Comparison of ENCODE assay signal across 18 cellular contexts in the genomic region with DNA sequence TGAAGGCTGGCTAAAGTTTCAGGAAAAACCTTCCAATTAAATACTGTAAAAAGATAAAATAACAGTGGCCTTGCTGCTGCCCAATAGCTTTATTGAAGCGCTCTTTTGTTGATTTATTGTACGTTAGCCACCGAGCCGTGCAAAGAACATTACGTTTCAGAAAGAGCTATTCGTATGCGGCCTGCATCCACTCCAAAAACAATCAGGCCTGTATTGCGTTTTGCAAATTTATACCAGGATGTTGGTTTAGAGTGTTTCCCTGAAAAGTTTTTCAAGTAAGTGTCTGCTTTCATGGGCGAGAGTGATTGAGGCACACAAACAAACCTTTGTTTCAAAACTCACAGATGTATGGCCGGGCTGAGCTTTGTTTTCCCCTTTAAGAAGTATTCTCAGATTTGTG.
A peak's percentile ranks its signal among the peaks of the same experiment; 100 is the strongest.
DNase-seq lines count a peak whose midpoint lies in the region; ATAC-seq lines count a peak whose summit lies in the region.
"Had no signal": no experiment of that assay in that cellular context is flagged by ENCODE, and none has a peak within 500 bp of the region (broad histone marks: within the 10 kb centered on the region; RNA-seq: fewer than 3 reads in every experiment).

No MANE protein-coding gene starts in this region.

- peak overlapping the region; percentile 82 for H3K27ac ChIP-seq in caudate nucleus (ENCODE audit: low read depth, low read length)

- peak; percentile 74 for DNase-seq in Ammon's horn (ENCODE audit: low spot score)
- DNase-seq in NCI-H1092 treated with DMSO at 0.1 percent for 48 hours (lab: John Stamatoyannopoulos, UW): peak; percentile 93
- peak in 15 of 61 donors; percentile 7 to 61 (median 22) for DNase-seq in caudate nucleus (lab: John Stamatoyannopoulos, UW)
- DNase-seq in midbrain (lab: John Stamatoyannopoulos, UW): peak; percentile 63
- no peak for DNase-seq in AG08396 (ENCODE audit: low spot score)
- no peak for DNase-seq in COR-L47 (lab: John Stamatoyannopoulos, UW)
- DNase-seq: activated CD4-positive, alpha-beta T cell treated with anti-CD3 and anti-CD28 coated beads for 36 hours; activated T-cell treated with anti-CD3 and anti-CD28 coated beads, Interleukin-2, amount 50 U/mL, for 48 hours; Caco-2; NCI-H146; occipital lobe; OCI-M1; SHP77 treated with DMSO at 0.1 percent for 48 hours; stimulated activated CD4-positive, alpha-beta T cell treated with anti-CD3 and anti-CD28 coated beads, Interleukin-12 subunit alpha, Interleukin-12 subunit beta, amount 100 ng/mL, for 4 hours; trophoblast cell had no signal

- ATAC-seq in HG02623 (IDR thresholded peaks at IDR 0.05; ENCODE audit: unreplicated experiment): no peak
- no peak for ATAC-seq in GM21367 (IDR thresholded peaks at IDR 0.05; ENCODE audit: unreplicated experiment)
- ATAC-seq: activated CD4-positive, alpha-beta T cell treated with anti-CD3 and anti-CD28 coated beads for 36 hours; T-cell had no signal

Comparison
In these comparisons a context has a peak if more than half of its experiments do, and no peak if none do; other contexts are left out.
1. DNase-seq: peak in Ammon's horn (single experiment), NCI-H1092 treated with DMSO at 0.1 percent for 48 hours (single experiment) and midbrain (single experiment); none in AG08396 (single experiment) and COR-L47 (single experiment).